In the genomic region with DNA sequence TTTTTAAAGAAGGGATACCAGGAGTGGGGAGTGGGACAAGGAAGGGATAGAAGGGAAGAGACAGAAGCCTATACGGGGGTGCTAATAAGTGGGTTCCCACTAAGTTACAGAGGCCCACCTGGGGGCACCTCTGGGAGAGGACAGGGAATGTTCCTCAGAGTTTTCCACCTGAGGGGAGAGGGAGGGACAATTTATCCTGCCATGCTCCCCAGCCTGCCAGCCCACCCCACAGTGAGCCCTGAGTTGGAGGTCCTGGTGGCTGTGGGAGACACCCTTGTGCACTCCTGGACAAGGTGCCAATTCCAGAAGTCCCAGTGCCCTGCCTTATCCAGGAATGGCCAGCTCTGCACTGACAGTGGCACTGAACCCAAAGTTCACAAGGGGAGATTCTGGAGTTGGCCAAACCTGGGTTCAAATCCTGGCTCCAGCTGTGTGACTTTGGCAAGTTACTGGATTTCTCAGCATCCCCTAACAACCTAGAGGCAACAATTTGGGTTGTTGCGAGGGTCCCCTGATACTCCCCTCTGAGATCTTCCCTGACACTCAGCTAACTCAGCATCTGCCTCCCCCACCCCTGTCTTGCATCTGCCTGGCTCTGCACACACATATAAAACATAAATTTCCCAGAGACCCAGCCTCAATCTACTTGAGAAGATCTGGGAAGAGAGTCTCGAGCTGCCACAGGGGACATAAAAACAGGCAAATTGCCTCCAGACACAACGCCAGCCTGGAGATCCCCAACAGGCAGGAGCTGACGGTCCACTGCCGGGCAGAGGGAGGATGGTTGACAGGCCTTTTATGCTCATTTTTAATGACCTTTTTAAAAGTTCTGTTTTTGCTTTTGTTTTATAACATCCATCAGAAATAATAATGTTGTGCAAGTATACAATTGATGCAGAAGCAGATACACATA, we compare ENCODE assay signal across 20 cellular contexts.
DNase-seq lines count a peak whose midpoint lies in the region; ATAC-seq and TF ChIP-seq lines count a peak whose summit lies in the region.
"Had no signal": no experiment of that assay in that cellular context is flagged by ENCODE, and none has a peak within 500 bp of the region (broad histone marks: within the 10 kb centered on the region; RNA-seq: fewer than 3 reads in every experiment).

No MANE protein-coding gene starts in this region.

- H3K4me3 ChIP-seq in right cardiac atrium (ENCODE audit: low read length) = no peak overlapping the region
- H3K4me3 ChIP-seq in upper lobe of left lung = no peak overlapping the region
- H3K4me3 ChIP-seq: BLaER1 treated with 17β-estradiol and CSF1 and Interleukin-3, amounts not matched to agents 10 nM and 100 nM had no signal

- no peak for TF ChIP-seq CTCF in progenitor cell of endocrine pancreas (IDR thresholded peaks at IDR 0.05; ENCODE audit: unreplicated experiment)
- no peak for TF ChIP-seq CTCF in upper lobe of left lung (IDR thresholded peaks at IDR 0.05)

- H3K36me3 Mint-ChIP-seq in activated CD8-positive, alpha-beta memory T cell treated with anti-CD3 and anti-CD28 coated beads, Interleukin-2, amount 10 ng/mL, durations not matched to agents 7 days and 5 days = peaks cover 2% of the 10 kb centered on the region
- H3K36me3 Mint-ChIP-seq in progenitor cell of endocrine pancreas (ENCODE audit: insufficient read depth) = no peaks in the 10 kb centered on the region
- H3K36me3 Mint-ChIP-seq: memory B cell; naive thymus-derived CD8-positive, alpha-beta T cell had no signal

- H3K27me3 Mint-ChIP-seq in activated CD8-positive, alpha-beta memory T cell treated with anti-CD3 and anti-CD28 coated beads, Interleukin-2, amount 10 ng/mL, durations not matched to agents 7 days and 5 days = peaks cover 2% of the 10 kb centered on the region
- H3K27me3 Mint-ChIP-seq in progenitor cell of endocrine pancreas = no peaks in the 10 kb centered on the region
- H3K27me3 Mint-ChIP-seq: memory B cell; naive thymus-derived CD8-positive, alpha-beta T cell had no signal

- H3K27me3 ChIP-seq in right cardiac atrium (ENCODE audit: control insufficient read depth, insufficient read depth) = no peaks in the 10 kb centered on the region
- H3K27me3 ChIP-seq in upper lobe of left lung = no peaks in the 10 kb centered on the region
- H3K27me3 ChIP-seq: BLaER1 treated with 17β-estradiol and CSF1 and Interleukin-3, amounts not matched to agents 10 nM and 100 nM had no signal

- H3K36me3 ChIP-seq in upper lobe of left lung = no peaks in the 10 kb centered on the region
- H3K36me3 ChIP-seq: BLaER1 treated with 17β-estradiol and CSF1 and Interleukin-3, amounts not matched to agents 10 nM and 100 nM had no signal

- H3K27ac Mint-ChIP-seq in activated CD8-positive, alpha-beta memory T cell treated with anti-CD3 and anti-CD28 coated beads, Interleukin-2, amount 10 ng/mL, durations not matched to agents 7 days and 5 days = peak overlapping the region; percentile 16
- no peak overlapping the region for H3K27ac Mint-ChIP-seq in progenitor cell of endocrine pancreas
- H3K27ac Mint-ChIP-seq: activated CD8-positive, alpha-beta T cell treated with anti-CD3 and anti-CD28 coated beads, Interleukin-2, amount 10 ng/mL, durations not matched to agents 7 days and 5 days; memory B cell had no signal

- TF ChIP-seq POLR2A in upper lobe of left lung (IDR thresholded peaks at IDR 0.05) = no peak

- no peak for TF ChIP-seq EP300 in upper lobe of left lung (IDR thresholded peaks at IDR 0.05)

- peaks cover 2% of the 10 kb centered on the region for H3K9me3 Mint-ChIP-seq in activated CD8-positive, alpha-beta memory T cell treated with anti-CD3 and anti-CD28 coated beads, Interleukin-2, amount 10 ng/mL, durations not matched to agents 7 days and 5 days (ENCODE audit: low read depth)
- no peaks in the 10 kb centered on the region for H3K9me3 Mint-ChIP-seq in progenitor cell of endocrine pancreas (ENCODE audit: low read depth)
- H3K9me3 Mint-ChIP-seq: memory B cell; naive thymus-derived CD8-positive, alpha-beta T cell had no signal

- CTCF ChIA-PET in activated CD8-positive, alpha-beta memory T cell treated with anti-CD3 and anti-CD28 coated beads, Interleukin-2, amount 10 ng/mL, durations not matched to agents 7 days and 5 days (lab: Charles Lee) = no interaction called here

- no peak for DNase-seq in activated CD8-positive, alpha-beta memory T cell treated with anti-CD3 and anti-CD28 coated beads, Interleukin-2, amount 10 ng/mL, durations not matched to agents 7 days and 5 days
- no peak for DNase-seq in activated CD8-positive, alpha-beta memory T cell treated with anti-CD3 and anti-CD28 coated beads, Interleukin-2, amount 50 U/mL, for 4 hours
- peak in 2 of 3 donors; percentile 47 to 63 for DNase-seq in right cardiac atrium
- peak; percentile 3 for DNase-seq in progenitor cell of endocrine pancreas (ENCODE audit: low spot score, unreplicated experiment)
- DNase-seq in upper lobe of left lung = no peak
- DNase-seq in stimulated activated naive CD4-positive, alpha-beta T cell (lab: John Stamatoyannopoulos, UW) = no peak
- DNase-seq in amniotic stem cell (lab: John Stamatoyannopoulos, UW) = no peak
- DNase-seq: activated CD8-positive, alpha-beta T cell treated with anti-CD3 and anti-CD28 coated beads, Interleukin-2, amount 10 ng/mL, durations not matched to agents 7 days and 5 days; activated naive CD4-positive, alpha-beta T cell treated with anti-CD3 and anti-CD28 coated beads, Interleukin-2, amount 50 U/mL, for 16 hours; activated T-cell treated with anti-CD3 and anti-CD28 coated beads, Interleukin-2, amount 50 U/mL, for 48 hours; EL; GOT3; naive thymus-derived CD8-positive, alpha-beta T cell; NCI-H2081; NCI-H524; SHP77 treated with DMSO at 0.1 percent for 48 hours; stimulated activated naive CD4-positive, alpha-beta T cell treated with Interleukin-2 at 50 U/mL for 16 hours had no signal

- no peaks in the 10 kb centered on the region for H3K9me3 ChIP-seq in right cardiac atrium (ENCODE audit: control insufficient read depth, low read length)
- no peaks in the 10 kb centered on the region for H3K9me3 ChIP-seq in upper lobe of left lung
- H3K9me3 ChIP-seq: BLaER1 treated with 17β-estradiol and CSF1 and Interleukin-3, amounts not matched to agents 10 nM and 100 nM had no signal

- no peak for ATAC-seq in activated CD8-positive, alpha-beta memory T cell treated with anti-CD3 and anti-CD28 coated beads, Interleukin-2, amount 10 ng/mL, durations not matched to agents 7 days and 5 days
- ATAC-seq in right cardiac atrium (peak in 1 of 2 donors; percentile 19), upper lobe of left lung (ENCODE audit: low FRiP score in 2 of 2) (peak in 1 of 2 donors; percentile 4), GM21390 (IDR thresholded peaks at IDR 0.05; ENCODE audit: unreplicated experiment) (no peak)
- ATAC-seq: activated CD8-positive, alpha-beta T cell treated with anti-CD3 and anti-CD28 coated beads, Interleukin-2, amount 10 ng/mL, durations not matched to agents 7 days and 5 days; naive thymus-derived CD8-positive, alpha-beta T cell had no signal

- intact Hi-C loops in right cardiac atrium (cut with DNase I) = no loop called here

- H3K4me1 Mint-ChIP-seq in activated CD8-positive, alpha-beta memory T cell treated with anti-CD3 and anti-CD28 coated beads, Interleukin-2, amount 10 ng/mL, durations not matched to agents 7 days and 5 days = peaks cover 13% of the 10 kb centered on the region
- peaks cover 13% of the 10 kb centered on the region for H3K4me1 Mint-ChIP-seq in progenitor cell of endocrine pancreas (ENCODE audit: low read depth)

- H3K27ac ChIP-seq in right cardiac atrium (ENCODE audit: low read length) (peak overlapping the region; percentile 70), upper lobe of left lung (peak overlapping the region in 3 of 4 donors; percentile 19 to 31 (median 30))
- H3K27ac ChIP-seq: BLaER1 treated with 17β-estradiol and CSF1 and Interleukin-3, amounts not matched to agents 10 nM and 100 nM had no signal

- H3K4me3 Mint-ChIP-seq in activated CD8-positive, alpha-beta memory T cell treated with anti-CD3 and anti-CD28 coated beads, Interleukin-2, amount 10 ng/mL, durations not matched to agents 7 days and 5 days = no peak overlapping the region
- H3K4me3 Mint-ChIP-seq in progenitor cell of endocrine pancreas (ENCODE audit: low read depth) = no peak overlapping the region
- H3K4me3 Mint-ChIP-seq: activated CD8-positive, alpha-beta T cell treated with anti-CD3 and anti-CD28 coated beads, Interleukin-2, amount 10 ng/mL, durations not matched to agents 7 days and 5 days; memory B cell; naive thymus-derived CD8-positive, alpha-beta T cell had no signal

- 63% methylated on average over 6 of the region's 6 CpGs for WGBS in right cardiac atrium
- WGBS in upper lobe of left lung, 2 donors = 76 to 88% methylated on average over 6 of the region's 6 CpGs

- no peaks in the 10 kb centered on the region for H3K4me1 ChIP-seq in right cardiac atrium (ENCODE audit: control insufficient read depth, insufficient read depth, low read length)
- H3K4me1 ChIP-seq in upper lobe of left lung = peaks cover 0 to 3% (median 0%) of the 10 kb centered on the region in 4 donors

Comparison
In these comparisons a context has a peak if more than half of its experiments do, and no peak if none do; other contexts are left out.
1. DNase-seq: peak in right cardiac atrium (2 of 3) and progenitor cell of endocrine pancreas (single experiment); none in activated CD8-positive, alpha-beta memory T cell treated with anti-CD3 and anti-CD28 coated beads, Interleukin-2, amount 10 ng/mL, durations not matched to agents 7 days and 5 days (single experiment), activated CD8-positive, alpha-beta memory T cell treated with anti-CD3 and anti-CD28 coated beads, Interleukin-2, amount 50 U/mL, for 4 hours (single experiment), upper lobe of left lung (0 of 2), stimulated activated naive CD4-positive, alpha-beta T cell (0 of 6) and amniotic stem cell (single experiment).